In the genomic region with DNA sequence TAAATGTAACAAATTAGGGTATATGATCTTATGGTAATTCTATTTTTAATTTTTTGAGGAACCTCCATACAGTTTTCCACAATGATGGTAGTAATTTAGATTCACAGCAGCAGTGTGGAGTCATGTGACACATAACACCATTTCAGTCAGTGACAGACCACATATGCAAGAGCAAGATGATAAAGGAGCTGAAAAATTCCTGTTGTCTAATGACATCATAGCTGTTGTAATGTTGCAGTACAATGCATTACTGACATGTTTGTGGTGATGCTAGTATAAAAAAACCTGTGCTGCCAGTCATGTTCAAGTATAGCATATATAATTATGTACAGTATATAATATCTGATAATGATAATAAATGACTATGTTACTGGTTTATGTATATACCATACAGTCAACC, we compare ENCODE assay signal across 22 cellular contexts. TPM values are rescaled to one million over a fixed set of nuclear protein-coding genes. Genes with fewer than 3 reads are reported as not detected.
DNase-seq lines count a peak whose midpoint lies in the region; ATAC-seq, FAIRE-seq and TF ChIP-seq lines count a peak whose summit lies in the region.
"Had no signal": no experiment of that assay in that cellular context is flagged by ENCODE, and none has a peak within 500 bp of the region (broad histone marks: within the 10 kb centered on the region; RNA-seq: fewer than 3 reads in every experiment).

No MANE protein-coding gene starts in this region.

- TF ChIP-seq CTCF in epithelial cell of esophagus (IDR thresholded peaks at IDR 0.05; ENCODE audit: insufficient read depth, low read depth, low read length, missing control alignments) (no peak), kidney (IDR thresholded peaks at IDR 0.05; ENCODE audit: borderline replicate concordance, extremely low read depth, insufficient read depth) (no peak), colonic mucosa (IDR thresholded peaks at IDR 0.05) (no peak)

- no peaks in the 10 kb centered on the region for H3K79me2 ChIP-seq in GM23248 (ENCODE audit: insufficient read depth)

- DNase-seq in GM23248 (peak; percentile 17), amniotic epithelial cell (ENCODE audit: low read depth) (peak; percentile 80), epithelial cell of esophagus (ENCODE audit: low read depth) (peak; percentile 13), mesenchymal stem cell (peak; percentile 30), kidney (no peak), colonic mucosa (no peak), NCI-H82 (lab: John Stamatoyannopoulos, UW) (no peak)
- DNase-seq: CD4-positive, alpha-beta memory T cell; DMS53; KG1; NCI-H1417 treated with DMSO at 0.1 percent for 48 hours; NCI-H187 treated with DMSO at 0.1 percent for 48 hours; NCI-H2227 treated with DMSO at 0.1 percent for 48 hours; NCI-H524; PC-9; SIG-M5 had no signal

- H3K27me3 ChIP-seq in GM23248 (replicated peaks; ENCODE audit: insufficient read depth) (no peaks in the 10 kb centered on the region), mesenchymal stem cell (ENCODE audit: control insufficient read depth in 1 of 2, insufficient read depth in 1 of 2, low read length in 2 of 2) (no peaks in the 10 kb centered on the region), colonic mucosa (no peaks in the 10 kb centered on the region)
- H3K27me3 ChIP-seq: BLaER1 had no signal

- in situ Hi-C loops in GM23248 (cut with MboI) = no loop called here

- no peak overlapping the region for H3K14ac ChIP-seq in mesenchymal stem cell (ENCODE audit: low read length in 2 of 2)

- no peaks in the 10 kb centered on the region for H4K20me1 ChIP-seq in GM23248 (ENCODE audit: insufficient read depth)
- H4K20me1 ChIP-seq: BLaER1 had no signal

- no peak overlapping the region for H3K4me2 ChIP-seq in GM23248 (ENCODE audit: unreplicated experiment)
- no peak overlapping the region for H3K4me2 ChIP-seq in mesenchymal stem cell (ENCODE audit: low read length, poor library complexity, severe bottlenecking)
- H3K4me2 ChIP-seq: A549, BLaER1, PC-9 had no signal

- H2BK5ac ChIP-seq in mesenchymal stem cell (ENCODE audit: low read depth, low read length, poor library complexity, severe bottlenecking) = no peak overlapping the region

- no peak overlapping the region for H2AK5ac ChIP-seq in mesenchymal stem cell (ENCODE audit: low read length, severe bottlenecking)

- no peak overlapping the region for H3K4ac ChIP-seq in mesenchymal stem cell (ENCODE audit: low read depth in 1 of 2, low read length in 2 of 2)

- H3K79me1 ChIP-seq in mesenchymal stem cell (replicated peaks; ENCODE audit: low read length, poor library complexity, severe bottlenecking) = no peaks in the 10 kb centered on the region

- H3K9ac ChIP-seq in GM23248 = no peak overlapping the region
- no peak overlapping the region for H3K9ac ChIP-seq in mesenchymal stem cell (ENCODE audit: low read length)
- H3K9ac ChIP-seq in kidney (ENCODE audit: low read length in 2 of 2) = no peak overlapping the region
- H3K9ac ChIP-seq in colonic mucosa (ENCODE audit: low read depth in 2 of 2, low read length in 2 of 2) = no peak overlapping the region
- H3K9ac ChIP-seq: BLaER1 had no signal

- no peak overlapping the region for H2BK15ac ChIP-seq in mesenchymal stem cell (ENCODE audit: low read depth, poor library complexity, severe bottlenecking)

- H3K18ac ChIP-seq in mesenchymal stem cell (ENCODE audit: low read depth in 1 of 2, low read length in 2 of 2) = no peak overlapping the region

- no peak for FAIRE-seq in kidney (lab: Jason Lieb, UNC)
- FAIRE-seq: A549, H1 had no signal

- H4K91ac ChIP-seq in mesenchymal stem cell (ENCODE audit: low read length) = no peak overlapping the region

- H2BK12ac ChIP-seq in mesenchymal stem cell (ENCODE audit: low read length in 2 of 2) = no peak overlapping the region

- H3K27ac ChIP-seq in GM23248 = no peak overlapping the region
- no peak overlapping the region for H3K27ac ChIP-seq in mesenchymal stem cell (ENCODE audit: low read length, poor library complexity, severe bottlenecking)
- no peak overlapping the region for H3K27ac ChIP-seq in kidney (ENCODE audit: low read depth in 2 of 2, low read length in 2 of 2)
- H3K27ac ChIP-seq in colonic mucosa = no peak overlapping the region
- H3K27ac ChIP-seq: A549, BLaER1, PC-9, RWPE1 had no signal

- H3K36me3 ChIP-seq in GM23248 (ENCODE audit: low read depth) = no peaks in the 10 kb centered on the region
- H3K36me3 ChIP-seq in mesenchymal stem cell (ENCODE audit: control insufficient read depth in 1 of 2, insufficient read depth in 2 of 2, low read depth in 1 of 2, low read length in 2 of 2) = no peaks in the 10 kb centered on the region
- H3K36me3 ChIP-seq in kidney (ENCODE audit: control insufficient read depth in 1 of 2, insufficient read depth in 2 of 2, low read length in 2 of 2) = no peaks in the 10 kb centered on the region
- no peaks in the 10 kb centered on the region for H3K36me3 ChIP-seq in colonic mucosa
- H3K36me3 ChIP-seq: BLaER1 had no signal

- ATAC-seq in HG03342 (IDR thresholded peaks at IDR 0.05; ENCODE audit: unreplicated experiment) = no peak
- ATAC-seq: A549, SK-N-SH treated with all-trans-retinoic acid at 6 μM for 48 hours had no signal

- H2AFZ ChIP-seq in GM23248 (no peak overlapping the region), mesenchymal stem cell (ENCODE audit: low read depth, low read length) (no peak overlapping the region)
- H2AFZ ChIP-seq: PC-9 had no signal

- no peaks in the 10 kb centered on the region for H3K9me2 ChIP-seq in GM23248 (ENCODE audit: insufficient read depth)

- H2BK120ac ChIP-seq in mesenchymal stem cell (ENCODE audit: low read depth, low read length) = no peak overlapping the region

- H3K23ac ChIP-seq in mesenchymal stem cell (ENCODE audit: low read length in 2 of 2) = no peak overlapping the region

- intact Hi-C loops in kidney (cut with DNase I) (no loop called here), colonic mucosa (cut with DNase I) (no loop called here)

- H3K4me1 ChIP-seq in GM23248 (ENCODE audit: insufficient read depth) (peaks cover 10% of the 10 kb centered on the region), mesenchymal stem cell (ENCODE audit: control insufficient read depth, insufficient read depth, low read depth, low read length) (no peaks in the 10 kb centered on the region), kidney (ENCODE audit: control insufficient read depth in 1 of 2, insufficient read depth in 1 of 2, low read depth in 1 of 2, low read length in 2 of 2) (no peaks in the 10 kb centered on the region), colonic mucosa (no peaks in the 10 kb centered on the region)
- H3K4me1 ChIP-seq: BLaER1 had no signal

- H3F3A ChIP-seq in GM23248 (ENCODE audit: insufficient read depth) = peaks cover 9% of the 10 kb centered on the region; the same call in 1 of the 2 replicates

- H4K8ac ChIP-seq in mesenchymal stem cell (ENCODE audit: low read length) = no peak overlapping the region

- H3K4me3 ChIP-seq in GM23248 (no peak overlapping the region), epithelial cell of esophagus (ENCODE audit: low read length) (no peak overlapping the region), mesenchymal stem cell (ENCODE audit: insufficient read depth in 1 of 2, low read depth in 1 of 2, low read length in 2 of 2) (no peak overlapping the region), kidney (ENCODE audit: low read length in 2 of 2) (no peak overlapping the region), colonic mucosa (no peak overlapping the region)
- H3K4me3 ChIP-seq: A549, BLaER1, PC-9 had no signal

- no peaks in the 10 kb centered on the region for H3K9me3 ChIP-seq in GM23248 (ENCODE audit: low read depth)
- H3K9me3 ChIP-seq in mesenchymal stem cell (ENCODE audit: control insufficient read depth, low read length) = peaks cover 14% of the 10 kb centered on the region
- peaks cover 0 to 7% of the 10 kb centered on the region in 2 donors for H3K9me3 ChIP-seq in kidney (ENCODE audit: control insufficient read depth in 1 of 2, low read length in 2 of 2)
- no peaks in the 10 kb centered on the region for H3K9me3 ChIP-seq in colonic mucosa
- H3K9me3 ChIP-seq: A549 had no signal

RNA-seq across cellular contexts. Expression of a gene that starts 28.5 kb away (rescaled TPM):
- 0.13 and 0.22 TPM in 2 replicates for total RNA-seq in GM23248 (2014; rRNA removed; shearing (Covaris generic))
- polyA plus RNA-seq in GM23248 (2016; fragmentation: Nextera tagmentation; extraction: Ambion mirVana) = 1.0 TPM in 1 of 2 replicates, not detected in the other
- 6.4 TPM for polyA plus RNA-seq in mesenchymal stem cell (2013, experiment 1 of 2)
- polyA plus RNA-seq in mesenchymal stem cell (2013, experiment 2 of 2) = 6.1 TPM
- total RNA-seq in kidney = 48.1 TPM
- polyA plus RNA-seq in kidney (ENCODE audit: insufficient read depth, low read depth, low replicate concordance) = 140 TPM
- total RNA-seq in colonic mucosa = 1 to 10 TPM; 2.8 to 7.1 TPM
- total RNA-seq: CD4-positive, alpha-beta memory T cell; H1; PC-9 had no signal
- polyA plus RNA-seq: A549; CD4-positive, alpha-beta memory T cell; H1 had no signal

Comparison
In these comparisons a context has a peak if more than half of its experiments do, and no peak if none do; other contexts are left out.
1. DNase-seq: peak in GM23248 (single experiment), amniotic epithelial cell (single experiment), epithelial cell of esophagus (single experiment) and mesenchymal stem cell (single experiment); none in kidney (single experiment), colonic mucosa (single experiment) and NCI-H82 (single experiment).